In genomic region chr2:30631051-30631671, GRCh38 we compare ENCODE assay signal across 11 cellular contexts.
A peak's percentile ranks its signal among the peaks of the same experiment; 100 is the strongest.
DNase-seq lines count a peak whose midpoint lies in the region; ATAC-seq and TF ChIP-seq lines count a peak whose summit lies in the region.
"Had no signal": no experiment of that assay in that cellular context is flagged by ENCODE, and none has a peak within 500 bp of the region (broad histone marks: within the 10 kb centered on the region; RNA-seq: fewer than 3 reads in every experiment).

No MANE protein-coding gene starts in this region.

- peaks cover 15% of the 10 kb centered on the region for H3K4me1 Mint-ChIP-seq in activated CD4-positive, alpha-beta memory T cell treated with anti-CD3 and anti-CD28 coated beads for 36 hours (ENCODE audit: low read depth)
- H3K4me1 Mint-ChIP-seq in activated CD4-positive, alpha-beta T cell treated with anti-CD3 and anti-CD28 coated beads for 36 hours = peaks cover 24% of the 10 kb centered on the region

- peak; percentile 65 for DNase-seq in GM12865 (ENCODE audit: low read depth)
- peak; percentile 47 for DNase-seq in KBM-7
- peak; percentile 70 for DNase-seq in glomerular visceral epithelial cell (ENCODE audit: extremely low spot score)
- DNase-seq in activated CD4-positive, alpha-beta memory T cell treated with anti-CD3 and anti-CD28 coated beads for 36 hours = no peak
- DNase-seq in SIG-M5 treated with dmso at 0.1 percent for 504 hours (lab: John Stamatoyannopoulos, UW; ENCODE audit: unreplicated experiment) = no peak
- no peak for DNase-seq in activated CD4-positive, alpha-beta T cell treated with anti-CD3 and anti-CD28 coated beads for 36 hours

- TF ChIP-seq CTCF in GM12865 (IDR thresholded peaks at IDR 0.05; ENCODE audit: insufficient read depth, low read depth, low read length, missing control alignments) = no peak

- no peaks in the 10 kb centered on the region for H3K36me3 Mint-ChIP-seq in activated CD4-positive, alpha-beta memory T cell treated with anti-CD3 and anti-CD28 coated beads for 36 hours
- no peaks in the 10 kb centered on the region for H3K36me3 Mint-ChIP-seq in activated CD4-positive, alpha-beta T cell treated with anti-CD3 and anti-CD28 coated beads for 36 hours (ENCODE audit: low read depth)
- H3K36me3 Mint-ChIP-seq: IgD-negative memory B cell had no signal

- H3K27me3 Mint-ChIP-seq in activated CD4-positive, alpha-beta memory T cell treated with anti-CD3 and anti-CD28 coated beads for 36 hours = no peaks in the 10 kb centered on the region
- H3K27me3 Mint-ChIP-seq in activated CD4-positive, alpha-beta T cell treated with anti-CD3 and anti-CD28 coated beads for 36 hours = no peaks in the 10 kb centered on the region
- H3K27me3 Mint-ChIP-seq: IgD-negative memory B cell had no signal

- no peaks in the 10 kb centered on the region for H3K9me3 Mint-ChIP-seq in activated CD4-positive, alpha-beta memory T cell treated with anti-CD3 and anti-CD28 coated beads for 36 hours
- no peaks in the 10 kb centered on the region for H3K9me3 Mint-ChIP-seq in activated CD4-positive, alpha-beta T cell treated with anti-CD3 and anti-CD28 coated beads for 36 hours (ENCODE audit: low read depth)
- H3K9me3 Mint-ChIP-seq: GM23338, IgD-negative memory B cell had no signal

- CTCF ChIA-PET in activated CD4-positive, alpha-beta memory T cell treated with anti-CD3 and anti-CD28 coated beads for 36 hours (lab: Charles Lee) = interaction anchor here (1.1 to 2.0 kb wide), 3 partner anchors 8 to 80 kb away, joined by 5 to 6 read pairs (median 5); no protein-coding TSS in a partner anchor
- CTCF ChIA-PET in activated CD4-positive, alpha-beta T cell treated with anti-CD3 and anti-CD28 coated beads for 36 hours (lab: Charles Lee) = interaction anchor here (1.5 kb wide), 1 partner anchor 466 kb away, joined by 3 read pairs; no protein-coding TSS in a partner anchor

- H3K4me3 ChIP-seq in GM12865 (ENCODE audit: low read depth, low read length) = no peak overlapping the region
- H3K4me3 ChIP-seq: GM23338, thoracic aorta had no signal

- POLR2A ChIA-PET in activated CD4-positive, alpha-beta memory T cell treated with anti-CD3 and anti-CD28 coated beads for 36 hours (lab: Charles Lee) = no interaction called here
- POLR2A ChIA-PET in activated CD4-positive, alpha-beta T cell treated with anti-CD3 and anti-CD28 coated beads for 36 hours (lab: Charles Lee) = no interaction called here

- in situ Hi-C loops in KBM-7 (cut with MboI; ENCODE audit: low pct_unique_long_range_greater_than_20kb, low sequenced_read_pairs) = no loop called here

- intact Hi-C loops in activated CD4-positive, alpha-beta memory T cell treated with anti-CD3 and anti-CD28 coated beads for 36 hours (cut with micrococcal nuclease) = no loop called here
- intact Hi-C loops in activated CD4-positive, alpha-beta T cell treated with anti-CD3 and anti-CD28 coated beads for 36 hours (cut with DNase I, micrococcal nuclease) = no loop called here

- H3K27ac Mint-ChIP-seq in activated CD4-positive, alpha-beta memory T cell treated with anti-CD3 and anti-CD28 coated beads for 36 hours = no peak overlapping the region
- no peak overlapping the region for H3K27ac Mint-ChIP-seq in activated CD4-positive, alpha-beta T cell treated with anti-CD3 and anti-CD28 coated beads for 36 hours
- H3K27ac Mint-ChIP-seq: GM23338 had no signal

- H3K4me3 Mint-ChIP-seq in activated CD4-positive, alpha-beta memory T cell treated with anti-CD3 and anti-CD28 coated beads for 36 hours = no peak overlapping the region
- no peak overlapping the region for H3K4me3 Mint-ChIP-seq in activated CD4-positive, alpha-beta T cell treated with anti-CD3 and anti-CD28 coated beads for 36 hours
- H3K4me3 Mint-ChIP-seq: GM23338 had no signal

- ATAC-seq in GM21447 (IDR thresholded peaks at IDR 0.05; ENCODE audit: unreplicated experiment) (peak; percentile 82), GM21529 (IDR thresholded peaks at IDR 0.05; ENCODE audit: unreplicated experiment) (no peak)
- no peak for ATAC-seq in activated CD4-positive, alpha-beta T cell treated with anti-CD3 and anti-CD28 coated beads for 36 hours
- ATAC-seq: GM23338 had no signal

Comparison
In these comparisons a context has a peak if more than half of its experiments do, and no peak if none do; other contexts are left out.
1. DNase-seq: peak in GM12865 (single experiment), KBM-7 (single experiment) and glomerular visceral epithelial cell (single experiment); none in activated CD4-positive, alpha-beta memory T cell treated with anti-CD3 and anti-CD28 coated beads for 36 hours (single experiment), SIG-M5 treated with dmso at 0.1 percent for 504 hours (single experiment) and activated CD4-positive, alpha-beta T cell treated with anti-CD3 and anti-CD28 coated beads for 36 hours (single experiment).